Comparison of ENCODE assay signal across 8 cellular contexts in the genomic region with DNA sequence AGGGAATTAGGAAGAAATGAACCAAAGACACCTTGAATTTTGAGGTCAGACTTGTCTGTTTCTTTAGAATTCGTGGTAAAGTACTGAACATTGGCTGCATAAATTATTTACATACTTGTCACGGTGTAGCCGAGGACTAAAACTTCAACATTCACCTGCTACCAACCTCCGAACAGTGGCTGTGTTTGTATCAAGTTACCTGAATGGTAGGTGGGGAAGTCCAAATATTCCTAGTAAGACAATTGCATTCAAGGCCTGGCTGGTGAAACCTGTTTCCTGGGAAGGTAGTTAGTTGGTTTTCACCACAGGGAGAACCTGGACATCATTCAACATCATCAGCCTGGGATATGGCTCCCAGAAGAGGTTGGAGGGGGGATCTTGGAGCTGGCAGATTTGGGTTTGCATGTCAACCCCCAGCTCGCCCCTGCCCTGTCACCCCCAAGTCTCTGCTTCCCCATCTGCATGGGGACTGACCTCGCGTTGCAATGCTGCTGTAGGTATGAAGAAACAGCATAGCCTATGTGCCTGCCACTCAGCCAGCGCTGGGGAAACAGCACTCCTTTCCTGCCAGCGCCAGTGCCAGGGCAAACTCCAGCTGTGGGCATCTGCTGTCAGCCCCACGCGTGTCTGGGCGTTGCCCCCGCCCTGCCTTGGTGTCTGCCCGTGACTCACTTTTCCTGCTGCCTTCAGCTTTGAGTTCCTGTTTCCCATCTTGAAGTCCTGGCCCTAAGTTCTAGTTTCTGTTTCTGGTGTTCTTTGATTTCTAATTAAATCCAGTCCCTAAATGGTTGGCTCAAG. TPM values are rescaled to one million over a fixed set of nuclear protein-coding genes. Genes with fewer than 3 reads are reported as not detected.
DNase-seq lines count a peak whose midpoint lies in the region; ATAC-seq and TF ChIP-seq lines count a peak whose summit lies in the region.

No MANE protein-coding gene starts in this region.

- H3K36me3 ChIP-seq in left lung (no peaks in the 10 kb centered on the region), transverse colon (no peaks in the 10 kb centered on the region)

- H3K9me3 ChIP-seq in left lung (no peaks in the 10 kb centered on the region), transverse colon (no peaks in the 10 kb centered on the region)

- H3K27ac ChIP-seq in left lung (peak overlapping the region; percentile 59 to 83), transverse colon (peak overlapping the region in 3 of 4 donors; percentile 16 to 46 (median 37))

- in situ Hi-C loops in transverse colon (cut with MboI; ENCODE audit: low pct_ligation_motif_present in 1 of 4, low pct_unique_long_range_greater_than_20kb in 1 of 4, low sequenced_read_pairs in 3 of 4) = no loop called here

- peak overlapping the region; percentile 58 for H3K27ac Mint-ChIP-seq in activated CD8-positive, alpha-beta memory T cell treated with anti-CD3 and anti-CD28 coated beads, Interleukin-2, amount 10 ng/mL, durations not matched to agents 7 days and 5 days

- CTCF ChIA-PET in activated CD8-positive, alpha-beta memory T cell treated with anti-CD3 and anti-CD28 coated beads, Interleukin-2, amount 10 ng/mL, durations not matched to agents 7 days and 5 days (lab: Charles Lee) = no interaction called here

- peaks cover 10% of the 10 kb centered on the region for H3K4me1 Mint-ChIP-seq in activated CD8-positive, alpha-beta memory T cell treated with anti-CD3 and anti-CD28 coated beads, Interleukin-2, amount 10 ng/mL, durations not matched to agents 7 days and 5 days

- TF ChIP-seq CTCF in NB4 (IDR thresholded peaks at IDR 0.05; ENCODE audit: low read depth, low read length) = no peak
- TF ChIP-seq CTCF in left lung (IDR thresholded peaks at IDR 0.05) = no peak
- TF ChIP-seq CTCF in transverse colon (IDR thresholded peaks at IDR 0.05) = no peak

- H3K27me3 Mint-ChIP-seq in activated CD8-positive, alpha-beta memory T cell treated with anti-CD3 and anti-CD28 coated beads, Interleukin-2, amount 10 ng/mL, durations not matched to agents 7 days and 5 days = no peaks in the 10 kb centered on the region

- H3K4me3 ChIP-seq in NB4 (ENCODE audit: low read depth, low read length) = no peak overlapping the region
- no peak overlapping the region for H3K4me3 ChIP-seq in left lung
- no peak overlapping the region for H3K4me3 ChIP-seq in transverse colon

- no peak for TF ChIP-seq POLR2A in NB4 (IDR thresholded peaks at IDR 0.05; ENCODE audit: extremely low read depth, insufficient read length)
- TF ChIP-seq POLR2A in transverse colon (IDR thresholded peaks at IDR 0.05) = no peak

- TF ChIP-seq EP300 in transverse colon (IDR thresholded peaks at IDR 0.05; ENCODE audit: low read depth) = no peak

- H3K4me1 ChIP-seq in left lung (peaks cover 0 to 8% of the 10 kb centered on the region in 2 donors), transverse colon (no peaks in the 10 kb centered on the region)

- no peaks in the 10 kb centered on the region for H3K36me3 Mint-ChIP-seq in activated CD8-positive, alpha-beta memory T cell treated with anti-CD3 and anti-CD28 coated beads, Interleukin-2, amount 10 ng/mL, durations not matched to agents 7 days and 5 days

- DNase-seq in activated CD8-positive, alpha-beta memory T cell treated with anti-CD3 and anti-CD28 coated beads, Interleukin-2, amount 10 ng/mL, durations not matched to agents 7 days and 5 days = no peak
- DNase-seq in activated CD8-positive, alpha-beta memory T cell treated with anti-CD3 and anti-CD28 coated beads for 24 hours = no peak
- DNase-seq in NB4 (ENCODE audit: low read depth) (peak; percentile 67), amniotic stem cell (lab: John Stamatoyannopoulos, UW) (peak; percentile 15), left lung (peak; percentile 85 to 94), transverse colon (peak; percentile 53)

- intact Hi-C loops in left lung (cut with DNase I) = no loop called here
- intact Hi-C loops in transverse colon (cut with DNase I; ENCODE audit: low total_unique reads) = no loop called here

- H3K4me3 Mint-ChIP-seq in activated CD8-positive, alpha-beta memory T cell treated with anti-CD3 and anti-CD28 coated beads, Interleukin-2, amount 10 ng/mL, durations not matched to agents 7 days and 5 days = no peak overlapping the region

- H3K27me3 ChIP-seq in left lung (no peaks in the 10 kb centered on the region), transverse colon (no peaks in the 10 kb centered on the region)

- no peaks in the 10 kb centered on the region for H3K9me3 Mint-ChIP-seq in activated CD8-positive, alpha-beta memory T cell treated with anti-CD3 and anti-CD28 coated beads, Interleukin-2, amount 10 ng/mL, durations not matched to agents 7 days and 5 days (ENCODE audit: low read depth)

- WGBS in transverse colon (ENCODE audit: low coverage in 1 of 2), 2 donors = 62 to 80% methylated on average over 6 to 13 of the region's 14 CpGs

- ATAC-seq in activated CD8-positive, alpha-beta memory T cell treated with anti-CD3 and anti-CD28 coated beads, Interleukin-2, amount 10 ng/mL, durations not matched to agents 7 days and 5 days = peak; percentile 53
- ATAC-seq in left lung (peak; percentile 89), HG03139 (IDR thresholded peaks at IDR 0.05; ENCODE audit: unreplicated experiment) (no peak), HG02884 (IDR thresholded peaks at IDR 0.05; ENCODE audit: unreplicated experiment) (no peak)

RNA-seq across cellular contexts. Expression of a gene that starts 12.7 kb away (rescaled TPM):
- total RNA-seq in activated CD8-positive, alpha-beta memory T cell treated with anti-CD3 and anti-CD28 coated beads, Interleukin-2, amount 10 ng/mL, durations not matched to agents 7 days and 5 days = 100 to 1,000 TPM; 126 to 135 TPM
- total RNA-seq in left lung (100 to 1,000 TPM; 121 to 122 TPM), transverse colon (100 to 1,000 TPM in 1 of 4 donors, 10 to 100 TPM in 3; 89.2 to 148 (median 96.4) TPM)

RNA-seq across cellular contexts. Expression of a gene that starts 44.0 kb away (rescaled TPM):
- 10 to 100 TPM; 66.1 to 88.2 TPM for total RNA-seq in activated CD8-positive, alpha-beta memory T cell treated with anti-CD3 and anti-CD28 coated beads, Interleukin-2, amount 10 ng/mL, durations not matched to agents 7 days and 5 days
- total RNA-seq in left lung (10 to 100 TPM; 33.2 to 46.9 TPM), transverse colon (10 to 100 TPM in 3 of 4 donors, 1 to 10 TPM in 1; 9.4 to 25.4 (median 17.1) TPM)

Comparison
In these comparisons a context has a peak if more than half of its experiments do, and no peak if none do; other contexts are left out.
1. ATAC-seq: peak in activated CD8-positive, alpha-beta memory T cell treated with anti-CD3 and anti-CD28 coated beads, Interleukin-2, amount 10 ng/mL, durations not matched to agents 7 days and 5 days (single experiment) and left lung (single experiment); none in HG03139 (single experiment) and HG02884 (single experiment).
2. DNase-seq: peak in NB4 (single experiment), amniotic stem cell (single experiment), left lung (2 of 2) and transverse colon (single experiment); none in activated CD8-positive, alpha-beta memory T cell treated with anti-CD3 and anti-CD28 coated beads, Interleukin-2, amount 10 ng/mL, durations not matched to agents 7 days and 5 days (single experiment) and activated CD8-positive, alpha-beta memory T cell treated with anti-CD3 and anti-CD28 coated beads for 24 hours (single experiment).